In genomic region chr2:44184106-44184505, GRCh38 we compare ENCODE assay signal across 11 cellular contexts. TPM values are rescaled to one million over a fixed set of nuclear protein-coding genes. Genes with fewer than 3 reads are reported as not detected.
DNase-seq lines count a peak whose midpoint lies in the region; ATAC-seq and TF ChIP-seq lines count a peak whose summit lies in the region.
"Had no signal": no experiment of that assay in that cellular context is flagged by ENCODE, and none has a peak within 500 bp of the region (broad histone marks: within the 10 kb centered on the region; RNA-seq: fewer than 3 reads in every experiment).

No MANE protein-coding gene starts in this region.

- no peaks in the 10 kb centered on the region for H3K4me1 ChIP-seq in PC-9 (replicated peaks; ENCODE audit: insufficient read depth)

- H2AFZ ChIP-seq in PC-9, result no peak overlapping the region
- H2AFZ ChIP-seq: parathyroid adenoma had no signal

- no peak for TF ChIP-seq CTCF in PC-9 (conservative IDR thresholded peaks at IDR 0.05)

- no peaks in the 10 kb centered on the region for H3K9me3 ChIP-seq in PC-9 (ENCODE audit: insufficient read depth, low read depth)

- H3F3A ChIP-seq in PC-9 (ENCODE audit: insufficient read depth, low read depth), result no peaks in the 10 kb centered on the region

- no peaks in the 10 kb centered on the region for H3K9me2 ChIP-seq in PC-9 (ENCODE audit: insufficient read depth)

- POLR2A ChIA-PET in T-cell (lab: Charles Lee), result no interaction called here
- POLR2A ChIA-PET in PC-9 (lab: Charles Lee; ENCODE audit: unreplicated experiment), result no interaction called here

- no peaks in the 10 kb centered on the region for H3K27me3 ChIP-seq in PC-9 (ENCODE audit: insufficient read depth, low read depth)

- H4K20me1 ChIP-seq in PC-9 (ENCODE audit: insufficient read depth), result peaks cover 25% of the 10 kb centered on the region; the same call in 1 of the 2 replicates

- H3K9me3 Mint-ChIP-seq in activated naive CD4-positive, alpha-beta T cell treated with anti-CD3 and anti-CD28 coated beads, Interleukin-2, amount 10 ng/mL, durations not matched to agents 7 days and 5 days, result no peaks in the 10 kb centered on the region
- H3K9me3 Mint-ChIP-seq in activated naive CD4-positive, alpha-beta T cell treated with anti-CD3 and anti-CD28 coated beads for 36 hours, result no peaks in the 10 kb centered on the region
- no peaks in the 10 kb centered on the region for H3K9me3 Mint-ChIP-seq in T-cell
- H3K9me3 Mint-ChIP-seq in immature natural killer cell, result no peaks in the 10 kb centered on the region
- H3K9me3 Mint-ChIP-seq in stimulated activated naive CD8-positive, alpha-beta T cell treated with anti-CD3 and anti-CD28 coated beads, Interleukin-15, Interleukin-2, amounts not matched to agents 100 ng/mL and 50 ng/mL, for 24 hours, result no peaks in the 10 kb centered on the region
- H3K9me3 Mint-ChIP-seq: brain had no signal

- no peak overlapping the region for H3K27ac ChIP-seq in PC-9
- H3K27ac ChIP-seq: parathyroid adenoma had no signal

- H3K27me3 Mint-ChIP-seq in activated naive CD4-positive, alpha-beta T cell treated with anti-CD3 and anti-CD28 coated beads, Interleukin-2, amount 10 ng/mL, durations not matched to agents 7 days and 5 days, result no peaks in the 10 kb centered on the region
- H3K27me3 Mint-ChIP-seq in activated naive CD4-positive, alpha-beta T cell treated with anti-CD3 and anti-CD28 coated beads for 36 hours (ENCODE audit: low read depth), result no peaks in the 10 kb centered on the region
- H3K27me3 Mint-ChIP-seq in T-cell, result no peaks in the 10 kb centered on the region
- peaks cover 1 to 4% (median 2%) of the 10 kb centered on the region in 3 donors for H3K27me3 Mint-ChIP-seq in immature natural killer cell (ENCODE audit: low read depth in 3 of 3)
- no peaks in the 10 kb centered on the region for H3K27me3 Mint-ChIP-seq in stimulated activated naive CD8-positive, alpha-beta T cell treated with anti-CD3 and anti-CD28 coated beads, Interleukin-15, Interleukin-2, amounts not matched to agents 100 ng/mL and 50 ng/mL, for 24 hours
- H3K27me3 Mint-ChIP-seq: brain had no signal

- H3K36me3 ChIP-seq in PC-9 (ENCODE audit: low read depth), result 0 out of 2 replicates have a peak, but pooled peaks cover 3% of the 10 kb centered on the region

- H3K4me1 Mint-ChIP-seq in activated naive CD4-positive, alpha-beta T cell treated with anti-CD3 and anti-CD28 coated beads, Interleukin-2, amount 10 ng/mL, durations not matched to agents 7 days and 5 days, result peaks cover 60% of the 10 kb centered on the region
- peaks cover 73% of the 10 kb centered on the region for H3K4me1 Mint-ChIP-seq in activated naive CD4-positive, alpha-beta T cell treated with anti-CD3 and anti-CD28 coated beads for 36 hours (ENCODE audit: low read depth)
- H3K4me1 Mint-ChIP-seq in T-cell (peaks cover 87 to 93% (median 88%) of the 10 kb centered on the region in 3 donors), immature natural killer cell (peaks cover 79 to 94% of the 10 kb centered on the region in 2 donors)
- peaks cover 87% of the 10 kb centered on the region for H3K4me1 Mint-ChIP-seq in stimulated activated naive CD8-positive, alpha-beta T cell treated with anti-CD3 and anti-CD28 coated beads, Interleukin-15, Interleukin-2, amounts not matched to agents 100 ng/mL and 50 ng/mL, for 24 hours (ENCODE audit: low read depth)

- no peak overlapping the region for H3K4me3 ChIP-seq in PC-9
- H3K4me3 ChIP-seq: K562 had no signal

- no peak for TF ChIP-seq POLR2A in GM18505 (IDR thresholded peaks at IDR 0.05; ENCODE audit: borderline replicate concordance, extremely low read depth, insufficient read depth, insufficient read length)

- H3K36me3 Mint-ChIP-seq in activated naive CD4-positive, alpha-beta T cell treated with anti-CD3 and anti-CD28 coated beads, Interleukin-2, amount 10 ng/mL, durations not matched to agents 7 days and 5 days, result peaks cover 48% of the 10 kb centered on the region
- peaks cover 11% of the 10 kb centered on the region for H3K36me3 Mint-ChIP-seq in activated naive CD4-positive, alpha-beta T cell treated with anti-CD3 and anti-CD28 coated beads for 36 hours (ENCODE audit: low read depth)
- H3K36me3 Mint-ChIP-seq in T-cell, result peaks cover 31% of the 10 kb centered on the region
- no peaks in the 10 kb centered on the region for H3K36me3 Mint-ChIP-seq in immature natural killer cell
- peaks cover 41% of the 10 kb centered on the region for H3K36me3 Mint-ChIP-seq in stimulated activated naive CD8-positive, alpha-beta T cell treated with anti-CD3 and anti-CD28 coated beads, Interleukin-15, Interleukin-2, amounts not matched to agents 100 ng/mL and 50 ng/mL, for 24 hours (ENCODE audit: low read depth)

- H3K79me2 ChIP-seq in PC-9 (ENCODE audit: low read depth), result peaks cover 89% of the 10 kb centered on the region

- no peak overlapping the region for H3K4me2 ChIP-seq in PC-9

- no peak for DNase-seq in activated naive CD4-positive, alpha-beta T cell treated with anti-CD3 and anti-CD28 coated beads, Interleukin-2, amount 10 ng/mL, durations not matched to agents 7 days and 5 days
- DNase-seq in activated naive CD4-positive, alpha-beta T cell treated with anti-CD3 and anti-CD28 coated beads for 36 hours, result no peak
- DNase-seq in T-cell, result peak in 10 of 34 experiments; percentile 5 to 25 (median 10)
- peak; percentile 65 to 75 (median 71) for DNase-seq in immature natural killer cell
- DNase-seq in PC-9, result no peak

- intact Hi-C loops in activated naive CD4-positive, alpha-beta T cell treated with anti-CD3 and anti-CD28 coated beads for 36 hours (cut with micrococcal nuclease), result loop anchor here (2.0 kb wide), 1 partner anchor 15 kb away; the partner anchor contains the start of gene PPM1B
- intact Hi-C loops in PC-9 (cut with micrococcal nuclease; ENCODE audit: unreplicated experiment), result no loop called here

- peak overlapping the region; percentile 39 for H3K27ac Mint-ChIP-seq in activated naive CD4-positive, alpha-beta T cell treated with anti-CD3 and anti-CD28 coated beads, Interleukin-2, amount 10 ng/mL, durations not matched to agents 7 days and 5 days
- no peak overlapping the region for H3K27ac Mint-ChIP-seq in activated naive CD4-positive, alpha-beta T cell treated with anti-CD3 and anti-CD28 coated beads for 36 hours
- H3K27ac Mint-ChIP-seq in T-cell, result peak overlapping the region; percentile 62 to 75
- peak overlapping the region; percentile 93 to 98 (median 96) for H3K27ac Mint-ChIP-seq in immature natural killer cell
- peak overlapping the region; percentile 78 for H3K27ac Mint-ChIP-seq in stimulated activated naive CD8-positive, alpha-beta T cell treated with anti-CD3 and anti-CD28 coated beads, Interleukin-15, Interleukin-2, amounts not matched to agents 100 ng/mL and 50 ng/mL, for 24 hours

- no peak overlapping the region for H3K4me3 Mint-ChIP-seq in activated naive CD4-positive, alpha-beta T cell treated with anti-CD3 and anti-CD28 coated beads, Interleukin-2, amount 10 ng/mL, durations not matched to agents 7 days and 5 days
- no peak overlapping the region for H3K4me3 Mint-ChIP-seq in activated naive CD4-positive, alpha-beta T cell treated with anti-CD3 and anti-CD28 coated beads for 36 hours
- H3K4me3 Mint-ChIP-seq in T-cell (peak overlapping the region in 2 of 3 donors; percentile 34 to 41), immature natural killer cell (peak overlapping the region; percentile 50 to 77 (median 73))
- H3K4me3 Mint-ChIP-seq in stimulated activated naive CD8-positive, alpha-beta T cell treated with anti-CD3 and anti-CD28 coated beads, Interleukin-15, Interleukin-2, amounts not matched to agents 100 ng/mL and 50 ng/mL, for 24 hours, result peak overlapping the region; percentile 14
- H3K4me3 Mint-ChIP-seq: brain had no signal

- ATAC-seq in T-cell (replicated peaks in 1 of 4) (peak; percentile 46 to 92 (median 74)), GM19324 (IDR thresholded peaks at IDR 0.05; ENCODE audit: low FRiP score, unreplicated experiment) (no peak), GM18505 (IDR thresholded peaks at IDR 0.05; ENCODE audit: unreplicated experiment) (no peak)
- ATAC-seq: K562 had no signal

- no TSS peak for BruUV-seq in PC-9 (replicated peaks; lab: Mats Ljungman, UMichigan)

- CTCF ChIA-PET in activated naive CD4-positive, alpha-beta T cell treated with anti-CD3 and anti-CD28 coated beads, Interleukin-2, amount 10 ng/mL, durations not matched to agents 7 days and 5 days (lab: Charles Lee), result no interaction called here
- CTCF ChIA-PET in activated naive CD4-positive, alpha-beta T cell treated with anti-CD3 and anti-CD28 coated beads for 36 hours (lab: Charles Lee), result no interaction called here
- CTCF ChIA-PET in T-cell (lab: Charles Lee), result no interaction called here
- CTCF ChIA-PET in PC-9 (lab: Charles Lee), result no interaction called here

RNA-seq across cellular contexts. Expression of gene PPM1B, which starts 15.4 kb away (rescaled TPM):
- 10 to 100 TPM; 38.6 to 39.3 TPM for total RNA-seq in activated naive CD4-positive, alpha-beta T cell treated with anti-CD3 and anti-CD28 coated beads for 36 hours
- total RNA-seq in T-cell (10 to 100 TPM; 58.9 to 78.7 (median 70.3) TPM), PC-9 (2021) (42.3 and 45.0 TPM in 2 replicates)
- polyA plus RNA-seq in immature natural killer cell, result 10 to 100 TPM; 32.1 to 61.3 (median 40.0) TPM

Comparison
In these comparisons a context has a peak if more than half of its experiments do, and no peak if none do; other contexts are left out.
1. DNase-seq: peak in immature natural killer cell (3 of 3); none in activated naive CD4-positive, alpha-beta T cell treated with anti-CD3 and anti-CD28 coated beads, Interleukin-2, amount 10 ng/mL, durations not matched to agents 7 days and 5 days (single experiment), activated naive CD4-positive, alpha-beta T cell treated with anti-CD3 and anti-CD28 coated beads for 36 hours (single experiment) and PC-9 (0 of 2).
2. H3K4me3 Mint-ChIP-seq: peak in T-cell (2 of 3), immature natural killer cell (5 of 5) and stimulated activated naive CD8-positive, alpha-beta T cell treated with anti-CD3 and anti-CD28 coated beads, Interleukin-15, Interleukin-2, amounts not matched to agents 100 ng/mL and 50 ng/mL, for 24 hours (single experiment); none in activated naive CD4-positive, alpha-beta T cell treated with anti-CD3 and anti-CD28 coated beads, Interleukin-2, amount 10 ng/mL, durations not matched to agents 7 days and 5 days (single experiment) and activated naive CD4-positive, alpha-beta T cell treated with anti-CD3 and anti-CD28 coated beads for 36 hours (single experiment).
3. ATAC-seq: peak in T-cell (4 of 4); none in GM19324 (single experiment) and GM18505 (single experiment).